Comparison of ENCODE assay signal across 12 cellular contexts in genomic region chr4:147793569-147793968, GRCh38.
DNase-seq lines count a peak whose midpoint lies in the region; ATAC-seq, FAIRE-seq and TF ChIP-seq lines count a peak whose summit lies in the region.
"Had no signal": no experiment of that assay in that cellular context is flagged by ENCODE, and none has a peak within 500 bp of the region (broad histone marks: within the 10 kb centered on the region; RNA-seq: fewer than 3 reads in every experiment).

No MANE protein-coding gene starts in this region.

- H2AFZ ChIP-seq in keratinocyte (ENCODE audit: control insufficient read depth, low read length): peak overlapping the region; percentile 51

- peaks cover 31% of the 10 kb centered on the region for H3K4me1 ChIP-seq in keratinocyte (ENCODE audit: control insufficient read depth, extremely low read depth, insufficient read depth, low read length)
- H3K4me1 ChIP-seq in subcutaneous abdominal adipose tissue (ENCODE audit: control insufficient read depth in 5 of 5, insufficient read depth in 5 of 5, low read length in 5 of 5): peaks cover 5 to 27% (median 21%) of the 10 kb centered on the region in 5 donors

- DNase-seq in activated T-cell treated with anti-CD3 and anti-CD28 coated beads, Interleukin-2, amount 50 U/mL, for 24 hours: no peak
- DNase-seq in activated T-cell treated with anti-CD3 and anti-CD28 coated beads for 4 hours (no peak), keratinocyte (ENCODE audit: low read depth, low spot score) (no peak), UCSD-AML1 (lab: John Stamatoyannopoulos, UW; ENCODE audit: unreplicated experiment) (no peak), NCI-H2171 (lab: John Stamatoyannopoulos, UW) (no peak)
- no peak for DNase-seq in activated naive CD8-positive, alpha-beta T cell treated with anti-CD3 and anti-CD28 coated beads for 36 hours
- DNase-seq: NCI-H1930 had no signal

- H3K27ac ChIP-seq in keratinocyte (ENCODE audit: control insufficient read depth, insufficient read depth, low read length) (peak overlapping the region; percentile 70), subcutaneous abdominal adipose tissue (ENCODE audit: low read depth, low read length) (peak overlapping the region; percentile 32)

- H3K4me3 ChIP-seq in keratinocyte (ENCODE audit: control insufficient read depth in 2 of 3, extremely low read depth in 1 of 3, insufficient read depth in 2 of 3, low read depth in 1 of 3, low read length in 3 of 3) (peak overlapping the region in 2 of 3 experiments; percentile 54), subcutaneous abdominal adipose tissue (ENCODE audit: low read depth in 1 of 5, low read length in 5 of 5) (no peak overlapping the region)
- H3K4me3 ChIP-seq: skin epidermis had no signal

- H3K9me1 ChIP-seq in keratinocyte (ENCODE audit: control insufficient read depth, extremely low read depth, insufficient read depth, low read length): peaks cover 2% of the 10 kb centered on the region

- TF ChIP-seq CTCF in keratinocyte (optimal IDR thresholded peaks at IDR 0.05 in 1 of 3, IDR thresholded peaks at IDR 0.05 in 1 of 3, conservative IDR thresholded peaks at IDR 0.05 in 1 of 3; ENCODE audit: extremely low read depth in 1 of 3, insufficient read depth in 2 of 3, low read length in 3 of 3): no peak

- H3K9me3 ChIP-seq in keratinocyte (ENCODE audit: control insufficient read depth, low read depth, low read length) (no peaks in the 10 kb centered on the region), subcutaneous abdominal adipose tissue (ENCODE audit: control insufficient read depth in 5 of 5, low read length in 5 of 5) (no peaks in the 10 kb centered on the region)

- peak; percentile 88 for FAIRE-seq in keratinocyte (lab: Jason Lieb, UNC)

- H3K79me2 ChIP-seq in keratinocyte (ENCODE audit: control insufficient read depth, insufficient read depth, low read length): peaks cover 74% of the 10 kb centered on the region

- H3K36me3 Mint-ChIP-seq in activated T-cell treated with anti-CD3 and anti-CD28 coated beads, Interleukin-2, amount 50 U/mL, for 24 hours (ENCODE audit: low read depth): no peaks in the 10 kb centered on the region
- H3K36me3 Mint-ChIP-seq in activated naive CD8-positive, alpha-beta T cell treated with anti-CD3 and anti-CD28 coated beads for 36 hours: no peaks in the 10 kb centered on the region
- H3K36me3 Mint-ChIP-seq: activated naive CD4-positive, alpha-beta T cell treated with anti-CD3 and anti-CD28 coated beads, Interleukin-2, amount 50 U/mL, for 72 hours; WTC11 had no signal

- H3K4me1 Mint-ChIP-seq in activated T-cell treated with anti-CD3 and anti-CD28 coated beads, Interleukin-2, amount 50 U/mL, for 24 hours (ENCODE audit: low read depth): peaks cover 40% of the 10 kb centered on the region
- peaks cover 38% of the 10 kb centered on the region for H3K4me1 Mint-ChIP-seq in activated naive CD8-positive, alpha-beta T cell treated with anti-CD3 and anti-CD28 coated beads for 36 hours

- no peaks in the 10 kb centered on the region for H3K27me3 Mint-ChIP-seq in activated T-cell treated with anti-CD3 and anti-CD28 coated beads, Interleukin-2, amount 50 U/mL, for 24 hours
- H3K27me3 Mint-ChIP-seq in activated naive CD8-positive, alpha-beta T cell treated with anti-CD3 and anti-CD28 coated beads for 36 hours: no peaks in the 10 kb centered on the region

- H3K36me3 ChIP-seq in keratinocyte (ENCODE audit: control insufficient read depth in 2 of 2, extremely low read depth in 1 of 2, insufficient read depth in 2 of 2, low read length in 2 of 2) (no peaks in the 10 kb centered on the region), subcutaneous abdominal adipose tissue (ENCODE audit: control insufficient read depth in 5 of 5, insufficient read depth in 5 of 5, low read length in 5 of 5) (no peaks in the 10 kb centered on the region)

- peak overlapping the region; percentile 98 for H3K4me2 ChIP-seq in keratinocyte (ENCODE audit: control insufficient read depth, extremely low read depth, insufficient read depth, low read depth, low read length)

- H3K27me3 ChIP-seq in keratinocyte (ENCODE audit: control insufficient read depth, extremely low read depth, insufficient read depth, low read length): no peaks in the 10 kb centered on the region
- no peaks in the 10 kb centered on the region for H3K27me3 ChIP-seq in subcutaneous abdominal adipose tissue (ENCODE audit: control insufficient read depth in 5 of 5, insufficient read depth in 4 of 5, low read length in 5 of 5)

- dilution Hi-C loops in keratinocyte (cut with MboI; ENCODE audit: extremely low pct_ligation_motif_present, low sequenced_read_pairs): no loop called here

- no peaks in the 10 kb centered on the region for H4K20me1 ChIP-seq in keratinocyte (ENCODE audit: control insufficient read depth, extremely low read depth, insufficient read depth, low read length)

- H3K9ac ChIP-seq in keratinocyte (ENCODE audit: control insufficient read depth, extremely low read depth, insufficient read depth, low read length) (peak overlapping the region; percentile 68), subcutaneous abdominal adipose tissue (ENCODE audit: low read length in 5 of 5) (peak overlapping the region in 1 of 5 donors; percentile 44)

- no peak for ATAC-seq in HG03520 (IDR thresholded peaks at IDR 0.05; ENCODE audit: unreplicated experiment)
- ATAC-seq: WTC11 had no signal

- no peak overlapping the region for H3K4me3 Mint-ChIP-seq in activated T-cell treated with anti-CD3 and anti-CD28 coated beads, Interleukin-2, amount 50 U/mL, for 24 hours
- no peak overlapping the region for H3K4me3 Mint-ChIP-seq in activated naive CD8-positive, alpha-beta T cell treated with anti-CD3 and anti-CD28 coated beads for 36 hours
- H3K4me3 Mint-ChIP-seq: WTC11 had no signal

- peak overlapping the region; percentile 90 for H3K27ac Mint-ChIP-seq in activated T-cell treated with anti-CD3 and anti-CD28 coated beads, Interleukin-2, amount 50 U/mL, for 24 hours
- H3K27ac Mint-ChIP-seq in activated naive CD8-positive, alpha-beta T cell treated with anti-CD3 and anti-CD28 coated beads for 36 hours: peak overlapping the region; percentile 28
- H3K27ac Mint-ChIP-seq: WTC11 had no signal

- no peaks in the 10 kb centered on the region for H3K9me3 Mint-ChIP-seq in activated T-cell treated with anti-CD3 and anti-CD28 coated beads, Interleukin-2, amount 50 U/mL, for 24 hours
- peaks cover 1% of the 10 kb centered on the region for H3K9me3 Mint-ChIP-seq in activated naive CD8-positive, alpha-beta T cell treated with anti-CD3 and anti-CD28 coated beads for 36 hours
- H3K9me3 Mint-ChIP-seq: activated naive CD4-positive, alpha-beta T cell treated with anti-CD3 and anti-CD28 coated beads, Interleukin-2, amount 50 U/mL, for 72 hours; WTC11 had no signal

Comparison
In these comparisons a context has a peak if more than half of its experiments do, and no peak if none do; other contexts are left out.
1. H3K4me3 ChIP-seq: peak in keratinocyte (2 of 3); none in subcutaneous abdominal adipose tissue (0 of 5).